Comparison of ENCODE assay signal across 8 cellular contexts in the genomic region with DNA sequence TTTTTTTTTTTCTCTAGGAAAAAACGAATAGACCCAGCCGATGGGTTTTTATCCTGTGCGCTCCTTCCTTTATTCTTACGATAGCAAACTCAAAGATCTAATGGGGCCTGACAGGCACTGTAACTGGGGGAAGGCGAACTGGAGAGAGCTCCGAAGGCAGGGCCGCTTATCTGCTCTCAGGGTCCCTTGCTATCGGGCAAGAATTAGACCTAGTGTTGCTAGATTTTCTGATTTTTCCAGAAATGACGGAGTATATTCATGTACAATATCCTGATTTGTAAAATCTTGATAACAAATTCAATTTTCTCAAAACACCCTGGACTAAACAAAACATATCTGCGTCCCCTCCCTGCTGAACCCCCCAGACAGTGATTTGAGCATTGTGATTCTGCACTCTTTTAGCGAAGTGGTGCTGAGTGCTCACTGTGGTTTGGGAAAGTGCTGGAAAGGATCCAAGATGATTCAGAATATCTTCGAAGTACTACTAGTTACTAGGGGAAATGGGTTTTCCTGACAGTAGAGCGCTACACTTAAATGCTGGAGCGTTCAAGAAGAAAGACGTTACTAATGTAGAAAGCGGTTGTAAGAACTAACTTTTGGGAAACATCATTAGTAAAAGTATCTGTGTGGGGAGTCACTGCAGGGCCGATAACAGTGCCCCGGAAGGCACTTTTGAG. TPM values are rescaled to one million over a fixed set of nuclear protein-coding genes. Genes with fewer than 3 reads are reported as not detected.
DNase-seq lines count a peak whose midpoint lies in the region; ATAC-seq, FAIRE-seq and TF ChIP-seq lines count a peak whose summit lies in the region.

No MANE protein-coding gene starts in this region.

- TF ChIP-seq CTCF in endothelial cell of umbilical vein (IDR thresholded peaks at IDR 0.05; ENCODE audit: extremely low read depth in 1 of 2, insufficient read depth in 1 of 2, low read depth in 1 of 2, low read length in 2 of 2) (no peak), mucosa of descending colon (IDR thresholded peaks at IDR 0.05) (no peak)

- H3K9me1 ChIP-seq in endothelial cell of umbilical vein (replicated peaks; ENCODE audit: control insufficient read depth, extremely low read depth, insufficient read depth, low read length), result no peaks in the 10 kb centered on the region

- dilution Hi-C loops in endothelial cell of umbilical vein (cut with MboI; ENCODE audit: extremely low pct_ligation_motif_present, low sequenced_read_pairs), result no loop called here

- no peaks in the 10 kb centered on the region for H3K9me3 ChIP-seq in endothelial cell of umbilical vein (replicated peaks; ENCODE audit: control insufficient read depth, insufficient read depth, low read length)
- no peaks in the 10 kb centered on the region for H3K9me3 ChIP-seq in mucosa of descending colon

- no peak overlapping the region for H3K9ac ChIP-seq in endothelial cell of umbilical vein (replicated peaks; ENCODE audit: extremely low read depth, insufficient read depth, low read length)

- CTCF ChIA-PET in endothelial cell of umbilical vein (lab: Charles Lee), result no interaction called here

- H3K4me3 ChIP-seq in GM08714 (ENCODE audit: low read length) (peak overlapping the region; percentile 52; the same call in 1 of the 2 replicates), endothelial cell of umbilical vein (replicated peaks in 1 of 3; ENCODE audit: insufficient read depth in 1 of 3, low read depth in 1 of 3, low read length in 3 of 3) (peak overlapping the region; percentile 30 to 42 (median 31)), mucosa of descending colon (peak overlapping the region; percentile 53)

- BruUV-seq in endothelial cell of umbilical vein (replicated peaks; lab: Mats Ljungman, UMichigan), result no TSS peak

- H3K27me3 ChIP-seq in endothelial cell of umbilical vein (ENCODE audit: control insufficient read depth in 2 of 2, insufficient read depth in 2 of 2, low read length in 2 of 2), result peaks cover 42 to 53% of the 10 kb centered on the region in 2 experiments

- intact Hi-C loops in endothelial cell of umbilical vein (cut with micrococcal nuclease), result loop anchor here (10.0 kb wide), 1 partner anchor 354 kb away; no protein-coding TSS in a partner anchor
- intact Hi-C loops in mucosa of descending colon (cut with DNase I, micrococcal nuclease), result no loop called here

- H3K4me2 ChIP-seq in endothelial cell of umbilical vein (ENCODE audit: insufficient read depth, low read length), result peak overlapping the region; percentile 73

- no peak for FAIRE-seq in endothelial cell of umbilical vein (lab: Jason Lieb, UNC)

- no peaks in the 10 kb centered on the region for H3K4me1 ChIP-seq in endothelial cell of umbilical vein (ENCODE audit: control insufficient read depth, extremely low read depth, insufficient read depth, low read length)
- peaks cover 30% of the 10 kb centered on the region for H3K4me1 ChIP-seq in mucosa of descending colon (ENCODE audit: low read depth)

- in situ Hi-C loops in G401 (cut with HindIII; ENCODE audit: low sequenced_read_pairs), result no loop called here

- H4K20me1 ChIP-seq in endothelial cell of umbilical vein (replicated peaks; ENCODE audit: control insufficient read depth, extremely low read depth, insufficient read depth, low read length), result no peaks in the 10 kb centered on the region

- no peaks in the 10 kb centered on the region for H3K79me2 ChIP-seq in endothelial cell of umbilical vein (ENCODE audit: control insufficient read depth, insufficient read depth, low read length)

- no peak overlapping the region for H2AFZ ChIP-seq in endothelial cell of umbilical vein (ENCODE audit: low read depth, low read length)

- DNase-seq in NCI-H345 treated with DMSO at 0.1 percent for 48 hours (lab: John Stamatoyannopoulos, UW; ENCODE audit: unreplicated experiment) (peak; percentile 18), endothelial cell of umbilical vein (ENCODE audit: low read depth, low spot score) (peak; percentile 21), mucosa of descending colon (peak in 1 of 3 donors; percentile 43), G401 (ENCODE audit: low spot score) (no peak), dermis blood vessel endothelial cell (no peak), NCI-H2196 (lab: John Stamatoyannopoulos, UW; ENCODE audit: unreplicated experiment) (no peak)

- POLR2A ChIA-PET in endothelial cell of umbilical vein (lab: Charles Lee), result no interaction called here

- peak; percentile 39 for ATAC-seq in mucosa of descending colon
- ATAC-seq in HG03354 (IDR thresholded peaks at IDR 0.05; ENCODE audit: poor library complexity, severe bottlenecking, unreplicated experiment), result no peak

- H3K36me3 ChIP-seq in endothelial cell of umbilical vein (ENCODE audit: control insufficient read depth in 2 of 2, extremely low read depth in 1 of 2, insufficient read depth in 2 of 2, low read length in 2 of 2), result no peaks in the 10 kb centered on the region
- no peaks in the 10 kb centered on the region for H3K36me3 ChIP-seq in mucosa of descending colon (ENCODE audit: low read depth)

- TF ChIP-seq POLR2A in endothelial cell of umbilical vein (IDR thresholded peaks at IDR 0.05; ENCODE audit: low read depth, low read length), result no peak

- no peak overlapping the region for H3K27ac ChIP-seq in endothelial cell of umbilical vein (ENCODE audit: insufficient read depth, low read depth, low read length)

TF ChIP-seq in endothelial cell of umbilical vein, 7 proteins besides CTCF, POLR2A, EP300 and RAD21:
- TF ChIP-seq FOS (IDR thresholded peaks at IDR 0.05; ENCODE audit: borderline replicate concordance, insufficient read depth, low read length) (no peak), POLR2AphosphoS5 (IDR thresholded peaks at IDR 0.05; ENCODE audit: insufficient read depth, low read depth, low read length) (no peak), JUN (IDR thresholded peaks at IDR 0.05; ENCODE audit: borderline replicate concordance, insufficient read depth, insufficient read length, low read depth) (no peak), MYC (IDR thresholded peaks at IDR 0.05; ENCODE audit: low read depth, low read length) (no peak), EZH2 (IDR thresholded peaks at IDR 0.05; ENCODE audit: borderline replicate concordance, low read depth, low read length, severe bottlenecking) (no peak), GATA2 (IDR thresholded peaks at IDR 0.05; ENCODE audit: insufficient read depth, insufficient read length, low read depth, low read length) (no peak)
- TF ChIP-seq, protein P1, sequence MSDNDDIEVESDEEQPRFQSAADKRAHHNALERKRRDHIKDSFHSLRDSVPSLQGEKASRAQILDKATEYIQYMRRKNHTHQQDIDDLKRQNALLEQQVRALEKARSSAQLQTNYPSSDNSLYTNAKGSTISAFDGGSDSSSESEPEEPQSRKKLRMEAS (IDR thresholded peaks at IDR 0.05; ENCODE audit: insufficient read depth, insufficient read length), result no peak

RNA-seq across cellular contexts. Expression of a gene that starts 0.7 kb away (rescaled TPM):
- total RNA-seq in endothelial cell of umbilical vein, result not detected in 2 replicates
- 0.06 TPM in 1 of 2 replicates, not detected in the other for polyA plus RNA-seq in endothelial cell of umbilical vein
- polyA plus RNA-seq in endothelial cell of umbilical vein (2011; cell fraction: cytosol; rRNA removed), result 0.04 TPM in 1 of 2 replicates, not detected in the other
- not detected in 2 replicates for polyA plus RNA-seq in endothelial cell of umbilical vein (2011; cell fraction: nucleus; rRNA removed)
- polyA plus RNA-seq in endothelial cell of umbilical vein (2012), result not detected in 2 replicates
- polyA minus RNA-seq in endothelial cell of umbilical vein, result not detected in 2 replicates
- 0.92 TPM for polyA minus RNA-seq in endothelial cell of umbilical vein (2011; cell fraction: cytosol; rRNA and poly(A)+ RNA removed)
- not detected in 2 replicates for polyA minus RNA-seq in endothelial cell of umbilical vein (2011; cell fraction: nucleus; rRNA and poly(A)+ RNA removed)
- total RNA-seq in mucosa of descending colon, result 10 to 100 TPM; 10.9 to 25.9 (median 19.8) TPM
- 2.1 TPM in 1 of 2 replicates, not detected in the other for total RNA-seq in G401 (2014; rRNA removed; shearing (Covaris generic))
- 4.9 and 18.9 TPM in 2 replicates for total RNA-seq in dermis blood vessel endothelial cell

Comparison
In these comparisons a context has a peak if more than half of its experiments do, and no peak if none do; other contexts are left out.
1. DNase-seq: peak in NCI-H345 treated with DMSO at 0.1 percent for 48 hours (single experiment) and endothelial cell of umbilical vein (single experiment); none in G401 (single experiment), dermis blood vessel endothelial cell (single experiment) and NCI-H2196 (single experiment).
2. Peak in every context shown above with its lines, with median percentiles within 50 percentile points of each other: H3K4me3 ChIP-seq.